28 cellular contexts compared by ENCODE assay signal in genomic region chr12:108430926-108431325, GRCh38.
"Had no signal": no experiment of that assay in that cellular context is flagged by ENCODE, and none has a peak within 500 bp of the region (broad histone marks: within the 10 kb centered on the region; RNA-seq: fewer than 3 reads in every experiment).

No MANE protein-coding gene starts in this region.

- FAIRE-seq: urothelium cell line had no signal

- H3K4me1 ChIP-seq: stomach, suprapubic skin, testis, thyroid gland, tibial artery, tibial nerve, transverse colon, upper lobe of left lung, upper lobe of right lung, uterus, vagina had no signal

- DNase-seq: stimulated activated CD4-positive, alpha-beta T cell treated with anti-CD3 and anti-CD28 coated beads, Interleukin-2, amount 100 ng/mL, for 48 hours; stimulated activated CD4-positive, alpha-beta T cell treated with anti-CD3 and anti-CD28 coated beads, Interleukin-4, amount 100 ng/mL, for 1 hour; stimulated activated CD4-positive, alpha-beta T cell treated with anti-CD3 and anti-CD28 coated beads, Interleukin-4, amount 100 ng/mL, for 24 hours; stimulated activated CD4-positive, alpha-beta T cell treated with anti-CD3 and anti-CD28 coated beads, Interleukin-4, amount 100 ng/mL, for 4 hours; stimulated activated CD8-positive, alpha-beta memory T cell treated with anti-CD3 and anti-CD28 coated beads, Interleukin-4, amount 100 ng/mL, for 48 hours; stimulated activated naive B cell treated with anti-CD40 and anti-IgM and Interleukin-4, amounts not matched to agents 10 μg/mL and 1 μg/mL and 100 μg/mL, for 72 hours; stimulated activated naive CD4-positive, alpha-beta T cell; stimulated activated naive CD4-positive, alpha-beta T cell treated with Interleukin-2 at 50 U/mL for 16 hours; stimulated activated naive CD8-positive, alpha-beta T cell treated with anti-CD3 and anti-CD28 coated beads, Interleukin-15, amount 100 ng/mL, for 72 hours; stimulated activated naive CD8-positive, alpha-beta T cell treated with anti-CD3 and anti-CD28 coated beads, Interleukin-15, Interleukin-2, amounts not matched to agents 100 U/mL and 50 U/mL, for 24 hours; stomach; substantia nigra; testis; thyroid gland; tibial artery; transverse colon; upper lobe of left lung; upper lobe of right lung; uterus had no signal

- H3K27ac ChIP-seq: stomach, suprapubic skin, testis, thoracic aorta, thyroid gland, tibial artery, tibial nerve, transverse colon, upper lobe of left lung, upper lobe of right lung, uterus, vagina had no signal

- H3K4me3 ChIP-seq: stomach, suprapubic skin, testis, thoracic aorta, thyroid gland, tibial artery, tibial nerve, transverse colon, upper lobe of left lung, upper lobe of right lung, uterus, vagina had no signal

- H3K36me3 ChIP-seq: stomach, suprapubic skin, thoracic aorta, thyroid gland, tibial artery, tibial nerve, transverse colon, upper lobe of left lung, upper lobe of right lung, uterus, vagina had no signal

- H3K4me1 Mint-ChIP-seq: stimulated activated effector memory CD8-positive, alpha-beta T cell treated with anti-CD3 and anti-CD28 coated beads, Interleukin-12 subunit alpha, Interleukin-12 subunit beta, amount 100 ng/mL, for 72 hours; stimulated activated memory B cell treated with anti-CD40 and anti-IgM and Interleukin-4, amounts not matched to agents 10 μg/mL and 1 μg/mL and 100 μg/mL, for 72 hours; stimulated activated naive B cell treated with anti-CD40 and anti-IgM and Interleukin-4, amounts not matched to agents 10 μg/mL and 1 μg/mL and 100 μg/mL, for 72 hours; stimulated activated naive CD8-positive, alpha-beta T cell treated with anti-CD3 and anti-CD28 coated beads, Interleukin-15, amount 100 ng/mL, for 72 hours had no signal

- H3K27ac Mint-ChIP-seq: stimulated activated effector memory CD8-positive, alpha-beta T cell treated with anti-CD3 and anti-CD28 coated beads, Interleukin-12 subunit alpha, Interleukin-12 subunit beta, amount 100 ng/mL, for 72 hours; stimulated activated memory B cell treated with anti-CD40 and anti-IgM and Interleukin-4, amounts not matched to agents 10 μg/mL and 1 μg/mL and 100 μg/mL, for 72 hours; stimulated activated naive B cell treated with anti-CD40 and anti-IgM and Interleukin-4, amounts not matched to agents 10 μg/mL and 1 μg/mL and 100 μg/mL, for 72 hours; stimulated activated naive CD8-positive, alpha-beta T cell treated with anti-CD3 and anti-CD28 coated beads, Interleukin-15, amount 100 ng/mL, for 72 hours; stimulated activated naive CD8-positive, alpha-beta T cell treated with anti-CD3 and anti-CD28 coated beads, Interleukin-15, Interleukin-2, amounts not matched to agents 100 ng/mL and 50 ng/mL, for 24 hours; type B pancreatic cell had no signal

- H3K27me3 ChIP-seq: testis, thyroid gland, tibial artery, transverse colon, upper lobe of left lung, upper lobe of right lung, uterus, vagina had no signal

- H3K9me3 Mint-ChIP-seq: stimulated activated effector memory CD8-positive, alpha-beta T cell treated with anti-CD3 and anti-CD28 coated beads, Interleukin-12 subunit alpha, Interleukin-12 subunit beta, amount 100 ng/mL, for 72 hours; stimulated activated memory B cell treated with anti-CD40 and anti-IgM and Interleukin-4, amounts not matched to agents 10 μg/mL and 1 μg/mL and 100 μg/mL, for 72 hours; stimulated activated naive CD8-positive, alpha-beta T cell treated with anti-CD3 and anti-CD28 coated beads, Interleukin-15, amount 100 ng/mL, for 72 hours; stimulated activated naive CD8-positive, alpha-beta T cell treated with anti-CD3 and anti-CD28 coated beads, Interleukin-15, Interleukin-2, amounts not matched to agents 100 ng/mL and 50 ng/mL, for 24 hours; type B pancreatic cell had no signal

- H3K4me3 Mint-ChIP-seq: stimulated activated effector memory CD8-positive, alpha-beta T cell treated with anti-CD3 and anti-CD28 coated beads, Interleukin-12 subunit alpha, Interleukin-12 subunit beta, amount 100 ng/mL, for 72 hours; stimulated activated memory B cell treated with anti-CD40 and anti-IgM and Interleukin-4, amounts not matched to agents 10 μg/mL and 1 μg/mL and 100 μg/mL, for 72 hours; stimulated activated naive B cell treated with anti-CD40 and anti-IgM and Interleukin-4, amounts not matched to agents 10 μg/mL and 1 μg/mL and 100 μg/mL, for 72 hours; stimulated activated naive CD8-positive, alpha-beta T cell treated with anti-CD3 and anti-CD28 coated beads, Interleukin-15, amount 100 ng/mL, for 72 hours; stimulated activated naive CD8-positive, alpha-beta T cell treated with anti-CD3 and anti-CD28 coated beads, Interleukin-15, Interleukin-2, amounts not matched to agents 100 ng/mL and 50 ng/mL, for 24 hours; type B pancreatic cell had no signal

- ATAC-seq: stimulated activated effector memory CD8-positive, alpha-beta T cell treated with anti-CD3 and anti-CD28 coated beads, Interleukin-12 subunit alpha, Interleukin-12 subunit beta, amount 100 ng/mL, for 72 hours; stimulated activated memory B cell treated with anti-CD40 and anti-IgM and Interleukin-4, amounts not matched to agents 10 μg/mL and 1 μg/mL and 100 μg/mL, for 72 hours; stimulated activated naive B cell treated with anti-CD40 and anti-IgM and Interleukin-4, amounts not matched to agents 10 μg/mL and 1 μg/mL and 100 μg/mL, for 72 hours; stimulated activated naive CD8-positive, alpha-beta T cell treated with anti-CD3 and anti-CD28 coated beads, Interleukin-15, amount 100 ng/mL, for 72 hours; stimulated activated naive CD8-positive, alpha-beta T cell treated with anti-CD3 and anti-CD28 coated beads, Interleukin-15, Interleukin-2, amounts not matched to agents 100 U/mL and 50 U/mL, for 24 hours; upper lobe of right lung had no signal

- H3K36me3 Mint-ChIP-seq: stimulated activated effector memory CD8-positive, alpha-beta T cell treated with anti-CD3 and anti-CD28 coated beads, Interleukin-12 subunit alpha, Interleukin-12 subunit beta, amount 100 ng/mL, for 72 hours; stimulated activated memory B cell treated with anti-CD40 and anti-IgM and Interleukin-4, amounts not matched to agents 10 μg/mL and 1 μg/mL and 100 μg/mL, for 72 hours; stimulated activated naive B cell treated with anti-CD40 and anti-IgM and Interleukin-4, amounts not matched to agents 10 μg/mL and 1 μg/mL and 100 μg/mL, for 72 hours; type B pancreatic cell had no signal

- H3K9me3 ChIP-seq: stomach, suprapubic skin, testis, thoracic aorta, thyroid gland, tibial artery, tibial nerve, transverse colon, upper lobe of left lung, upper lobe of right lung, uterus, vagina had no signal
